18 cellular contexts compared by ENCODE assay signal in the genomic region with DNA sequence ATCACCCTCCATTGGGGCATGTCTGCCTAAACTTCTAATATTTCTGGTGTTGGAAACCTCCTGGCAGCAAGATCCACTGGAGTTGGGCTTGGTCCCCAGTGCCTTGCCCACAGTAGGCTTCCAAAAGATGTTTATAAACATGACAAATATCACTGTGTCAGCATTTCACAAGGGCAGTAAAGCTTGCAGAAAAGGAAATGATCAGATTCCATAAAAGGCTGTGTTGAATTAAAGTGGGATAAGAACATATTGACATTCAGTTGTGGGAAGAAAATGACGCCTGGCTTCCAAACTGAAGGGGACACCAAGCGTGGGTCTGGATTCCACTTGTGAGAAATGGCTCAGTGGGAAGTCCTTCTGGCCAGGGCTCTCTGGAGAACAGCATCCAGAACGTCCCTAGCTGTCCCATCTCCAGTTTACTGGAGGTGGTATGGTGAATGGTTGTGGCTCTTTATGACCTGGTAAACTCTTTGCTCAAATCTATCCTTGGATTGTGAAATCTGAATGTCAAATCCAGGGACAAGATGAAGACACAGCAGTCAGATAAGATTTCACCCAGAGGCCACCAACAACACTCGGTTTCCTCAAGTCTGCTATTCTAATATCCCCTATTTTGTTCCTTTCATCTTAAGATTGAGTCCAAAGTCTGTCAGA.
DNase-seq lines count a peak whose midpoint lies in the region; ATAC-seq and TF ChIP-seq lines count a peak whose summit lies in the region.
"Had no signal": no experiment of that assay in that cellular context is flagged by ENCODE, and none has a peak within 500 bp of the region (broad histone marks: within the 10 kb centered on the region; RNA-seq: fewer than 3 reads in every experiment).

No MANE protein-coding gene starts in this region.

- DNase-seq in heart right ventricle, result no peak
- no peak for DNase-seq in left cardiac atrium
- DNase-seq in right atrium auricular region (ENCODE audit: low spot score), result peak; percentile 36
- DNase-seq in trophoblast cell, result no peak
- no peak for DNase-seq in vagina (ENCODE audit: extremely low spot score in 2 of 2)
- DNase-seq in activated CD4-positive, alpha-beta memory T cell treated with anti-CD3 and anti-CD28 coated beads for 36 hours, result no peak
- no peak for DNase-seq in T-helper 2 cell
- DNase-seq: activated naive CD4-positive, alpha-beta T cell treated with anti-CD3 and anti-CD28 coated beads, Interleukin-2, amount 50 U/mL, for 16 hours; CD4-positive, alpha-beta memory T cell; DMS79; effector memory CD8-positive, alpha-beta T cell; NCI-H187; NCI-H524 treated with DMSO at 0.1 percent for 48 hours had no signal

- no peak overlapping the region for H3K23ac ChIP-seq in trophoblast cell (ENCODE audit: low read length)

- peaks cover 2% of the 10 kb centered on the region for H3K79me2 ChIP-seq in trophoblast cell (ENCODE audit: control insufficient read depth, insufficient read depth, low read length, poor library complexity)

- POLR2A ChIA-PET in activated CD4-positive, alpha-beta memory T cell treated with anti-CD3 and anti-CD28 coated beads for 36 hours (lab: Charles Lee), result no interaction called here

- H2BK12ac ChIP-seq in trophoblast cell (ENCODE audit: low read length), result no peak overlapping the region

- CTCF ChIA-PET in activated CD4-positive, alpha-beta memory T cell treated with anti-CD3 and anti-CD28 coated beads for 36 hours (lab: Charles Lee), result no interaction called here

- H3K27me3 Mint-ChIP-seq in activated CD4-positive, alpha-beta memory T cell treated with anti-CD3 and anti-CD28 coated beads for 36 hours, result no peaks in the 10 kb centered on the region
- H3K27me3 Mint-ChIP-seq: CD4-positive, alpha-beta memory T cell; effector memory CD8-positive, alpha-beta T cell had no signal

- H2BK5ac ChIP-seq in trophoblast cell (ENCODE audit: low read depth, low read length, poor library complexity), result peak overlapping the region; percentile 22

- H2AK5ac ChIP-seq in trophoblast cell (ENCODE audit: low read length), result no peak overlapping the region

- no peaks in the 10 kb centered on the region for H3K36me3 Mint-ChIP-seq in activated CD4-positive, alpha-beta memory T cell treated with anti-CD3 and anti-CD28 coated beads for 36 hours
- H3K36me3 Mint-ChIP-seq: CD4-positive, alpha-beta memory T cell had no signal

- TF ChIP-seq POLR2A in vagina (IDR thresholded peaks at IDR 0.05), result no peak

- H3K4ac ChIP-seq in trophoblast cell (ENCODE audit: low read depth, low read length), result no peak overlapping the region

- no peak overlapping the region for H3K9ac ChIP-seq in trophoblast cell (ENCODE audit: low read length)

- peaks cover 2% of the 10 kb centered on the region for H3K4me1 Mint-ChIP-seq in activated CD4-positive, alpha-beta memory T cell treated with anti-CD3 and anti-CD28 coated beads for 36 hours (ENCODE audit: low read depth)
- H3K4me1 Mint-ChIP-seq: CD4-positive, alpha-beta memory T cell had no signal

- H3K9me3 ChIP-seq in heart right ventricle (no peaks in the 10 kb centered on the region), right atrium auricular region (no peaks in the 10 kb centered on the region), trophoblast cell (ENCODE audit: insufficient read depth, low read depth, low read length) (peaks cover 3% of the 10 kb centered on the region), vagina (no peaks in the 10 kb centered on the region)
- H3K9me3 ChIP-seq: breast epithelium had no signal

- no peaks in the 10 kb centered on the region for H3K27me3 ChIP-seq in heart right ventricle
- H3K27me3 ChIP-seq in right atrium auricular region, result no peaks in the 10 kb centered on the region
- H3K27me3 ChIP-seq in trophoblast cell (ENCODE audit: insufficient read depth, low read length), result no peaks in the 10 kb centered on the region
- no peaks in the 10 kb centered on the region for H3K27me3 ChIP-seq in vagina
- H3K27me3 ChIP-seq: breast epithelium had no signal

- ATAC-seq in heart right ventricle (no peak), left cardiac atrium (no peak), HG02884 (IDR thresholded peaks at IDR 0.05; ENCODE audit: unreplicated experiment) (no peak)
- ATAC-seq: effector memory CD8-positive, alpha-beta T cell; HCT116 had no signal

- no peaks in the 10 kb centered on the region for H3K9me3 Mint-ChIP-seq in activated CD4-positive, alpha-beta memory T cell treated with anti-CD3 and anti-CD28 coated beads for 36 hours
- H3K9me3 Mint-ChIP-seq: effector memory CD8-positive, alpha-beta T cell; neural crest cell had no signal

- 86 to 87% methylated on average over 4 of the region's 4 CpGs for whole genome bisulfite sequencing in heart right ventricle, 2 donors
- no CpG with 5 or more reads among the region's 4 CpGs for WGBS in trophoblast cell (ENCODE audit: extremely low coverage, insufficient coverage, insufficient read length)

- H4K12ac ChIP-seq in trophoblast cell (ENCODE audit: low read depth, low read length), result no peak overlapping the region

- H3K4me2 ChIP-seq in trophoblast cell (ENCODE audit: low read length), result no peak overlapping the region

- no peak overlapping the region for H2AFZ ChIP-seq in trophoblast cell (ENCODE audit: insufficient read depth, low read length, poor library complexity)

- H3K27ac ChIP-seq in heart right ventricle, result peak overlapping the region; percentile 10 to 73 (median 56)
- peak overlapping the region; percentile 65 to 77 for H3K27ac ChIP-seq in right atrium auricular region
- H3K27ac ChIP-seq in trophoblast cell (ENCODE audit: low read depth, low read length), result no peak overlapping the region
- peak overlapping the region; percentile 79 for H3K27ac ChIP-seq in vagina
- H3K27ac ChIP-seq: SK-N-MC had no signal

- H2BK120ac ChIP-seq in trophoblast cell (ENCODE audit: insufficient read depth, low read length, poor library complexity), result no peak overlapping the region

- no peak overlapping the region for H3K18ac ChIP-seq in trophoblast cell (ENCODE audit: low read length)

- no peak overlapping the region for H3K27ac Mint-ChIP-seq in activated CD4-positive, alpha-beta memory T cell treated with anti-CD3 and anti-CD28 coated beads for 36 hours
- H3K27ac Mint-ChIP-seq: CD4-positive, alpha-beta memory T cell; effector memory CD8-positive, alpha-beta T cell had no signal

- no peak overlapping the region for H3K14ac ChIP-seq in trophoblast cell (ENCODE audit: low read length)

- H3K79me1 ChIP-seq in trophoblast cell (ENCODE audit: low read length), result peaks cover 10% of the 10 kb centered on the region

- H4K8ac ChIP-seq in trophoblast cell (ENCODE audit: low read depth, low read length), result no peak overlapping the region

- peaks cover 9 to 53% (median 43%) of the 10 kb centered on the region in 9 donors for H3K4me1 ChIP-seq in heart right ventricle
- H3K4me1 ChIP-seq in right atrium auricular region, result peaks cover 0 to 61% of the 10 kb centered on the region in 2 donors
- peaks cover 9 to 18% of the 10 kb centered on the region in 2 experiments for H3K4me1 ChIP-seq in trophoblast cell (ENCODE audit: control insufficient read depth in 1 of 2, insufficient read depth in 2 of 2, low read length in 2 of 2)
- H3K4me1 ChIP-seq in vagina, result peaks cover 50% of the 10 kb centered on the region
- H3K4me1 ChIP-seq: breast epithelium had no signal

- H3K4me3 ChIP-seq in heart right ventricle (no peak overlapping the region), right atrium auricular region (no peak overlapping the region), trophoblast cell (ENCODE audit: low read depth, low read length) (no peak overlapping the region), vagina (no peak overlapping the region)
- H3K4me3 ChIP-seq: breast epithelium, SK-N-MC had no signal

- H3K4me3 Mint-ChIP-seq in activated CD4-positive, alpha-beta memory T cell treated with anti-CD3 and anti-CD28 coated beads for 36 hours, result no peak overlapping the region
- H3K4me3 Mint-ChIP-seq: CD4-positive, alpha-beta memory T cell; effector memory CD8-positive, alpha-beta T cell; neural crest cell had no signal

- H3K36me3 ChIP-seq in heart right ventricle (peaks cover 0 to 98% (median 27%) of the 10 kb centered on the region in 9 donors), right atrium auricular region (peaks cover 68% of the 10 kb centered on the region), trophoblast cell (ENCODE audit: control insufficient read depth in 1 of 2, insufficient read depth in 2 of 2, low read length in 2 of 2) (peaks cover 36 to 60% of the 10 kb centered on the region in 2 experiments), vagina (no peaks in the 10 kb centered on the region)
- H3K36me3 ChIP-seq: breast epithelium had no signal

- H4K91ac ChIP-seq in trophoblast cell (ENCODE audit: low read depth, low read length), result no peak overlapping the region

- intact Hi-C loops in heart right ventricle (cut with DNase I), result loop anchor here in 2 of 10 donors (5.0 kb wide), 1 partner anchor 33 kb away; no protein-coding TSS in a partner anchor
- intact Hi-C loops in left cardiac atrium (cut with DNase I), result no loop called here
- intact Hi-C loops in vagina (cut with DNase I), result no loop called here
- intact Hi-C loops in activated CD4-positive, alpha-beta memory T cell treated with anti-CD3 and anti-CD28 coated beads for 36 hours (cut with micrococcal nuclease), result no loop called here

- TF ChIP-seq CTCF in heart right ventricle (IDR thresholded peaks at IDR 0.05) (no peak), right atrium auricular region (IDR thresholded peaks at IDR 0.05) (no peak), vagina (IDR thresholded peaks at IDR 0.05) (no peak)
